9 cellular contexts compared by ENCODE assay signal in genomic region chr1:112905420-112906154, GRCh38. TPM values are rescaled to one million over a fixed set of nuclear protein-coding genes. Genes with fewer than 3 reads are reported as not detected.
DNase-seq lines count a peak whose midpoint lies in the region; ATAC-seq and TF ChIP-seq lines count a peak whose summit lies in the region.
"Had no signal": no experiment of that assay in that cellular context is flagged by ENCODE, and none has a peak within 500 bp of the region (broad histone marks: within the 10 kb centered on the region; RNA-seq: fewer than 3 reads in every experiment).

No MANE protein-coding gene starts in this region.

- no peak overlapping the region for H3K4me3 Mint-ChIP-seq in stimulated activated effector memory CD8-positive, alpha-beta T cell treated with anti-CD3 and anti-CD28 coated beads, Interleukin-12 subunit alpha, Interleukin-12 subunit beta, amount 100 ng/mL, for 72 hours

- H3K27me3 ChIP-seq in right cardiac atrium (ENCODE audit: control insufficient read depth, insufficient read depth) = no peaks in the 10 kb centered on the region
- H3K27me3 ChIP-seq: SJSA1 had no signal

- peak overlapping the region; percentile 6 for H3K27ac Mint-ChIP-seq in stimulated activated effector memory CD8-positive, alpha-beta T cell treated with anti-CD3 and anti-CD28 coated beads, Interleukin-12 subunit alpha, Interleukin-12 subunit beta, amount 100 ng/mL, for 72 hours

- H3K4me1 Mint-ChIP-seq in stimulated activated effector memory CD8-positive, alpha-beta T cell treated with anti-CD3 and anti-CD28 coated beads, Interleukin-12 subunit alpha, Interleukin-12 subunit beta, amount 100 ng/mL, for 72 hours = peaks cover 22% of the 10 kb centered on the region

- TF ChIP-seq CTCF in astrocyte of the cerebellum (IDR thresholded peaks at IDR 0.05; ENCODE audit: low read depth, low read length, missing control alignments) = no peak

- intact Hi-C loops in right cardiac atrium (cut with DNase I) = no loop called here

- H3K27ac ChIP-seq in right cardiac atrium (ENCODE audit: low read length) = peak overlapping the region; percentile 88

- H3K4me1 ChIP-seq in right cardiac atrium (ENCODE audit: control insufficient read depth, insufficient read depth, low read length) = peaks cover 12% of the 10 kb centered on the region

- H3K9me3 Mint-ChIP-seq in stimulated activated effector memory CD8-positive, alpha-beta T cell treated with anti-CD3 and anti-CD28 coated beads, Interleukin-12 subunit alpha, Interleukin-12 subunit beta, amount 100 ng/mL, for 72 hours = no peaks in the 10 kb centered on the region

- H3K36me3 Mint-ChIP-seq in stimulated activated effector memory CD8-positive, alpha-beta T cell treated with anti-CD3 and anti-CD28 coated beads, Interleukin-12 subunit alpha, Interleukin-12 subunit beta, amount 100 ng/mL, for 72 hours = peaks cover 1% of the 10 kb centered on the region

- no peaks in the 10 kb centered on the region for H3K9me3 ChIP-seq in right cardiac atrium (ENCODE audit: control insufficient read depth, low read length)
- H3K9me3 ChIP-seq: SJSA1 had no signal

- in situ Hi-C loops in astrocyte of the cerebellum (cut with HindIII; ENCODE audit: low sequenced_read_pairs) = no loop called here

- peak; percentile 10 for DNase-seq in activated CD4-positive, alpha-beta T cell treated with anti-CD3 and anti-CD28 coated beads for 48 hours
- no peak for DNase-seq in activated CD4-positive, alpha-beta T cell treated with anti-CD3 and anti-CD28 coated beads, Interleukin-2, amount 50 U/mL, for 4 hours
- DNase-seq in astrocyte of the cerebellum (ENCODE audit: low read depth) (peak; percentile 15), right cardiac atrium (peak in 1 of 3 donors; percentile 52), NCI-H2171 (lab: John Stamatoyannopoulos, UW) (no peak)
- peak in 1 of 2 donors; percentile 25 for DNase-seq in stimulated activated effector memory CD8-positive, alpha-beta T cell treated with anti-CD3 and anti-CD28 coated beads, Interleukin-12 subunit alpha, Interleukin-12 subunit beta, amount 100 ng/mL, for 72 hours (ENCODE audit: low spot score in 2 of 2)
- DNase-seq in activated CD4-positive, CD25-positive, alpha-beta regulatory T cell (lab: John Stamatoyannopoulos, UW) = no peak

- WGBS in right cardiac atrium = 32% methylated on average over 8 of the region's 8 CpGs

- peak; percentile 59 to 70 for ATAC-seq in right cardiac atrium
- ATAC-seq in stimulated activated effector memory CD8-positive, alpha-beta T cell treated with anti-CD3 and anti-CD28 coated beads, Interleukin-12 subunit alpha, Interleukin-12 subunit beta, amount 100 ng/mL, for 72 hours = peak; percentile 38
- no peak for ATAC-seq in HG03196 (IDR thresholded peaks at IDR 0.05; ENCODE audit: unreplicated experiment)

- no peak overlapping the region for H3K4me3 ChIP-seq in astrocyte of the cerebellum (ENCODE audit: low read depth, low read length)
- no peak overlapping the region for H3K4me3 ChIP-seq in right cardiac atrium (ENCODE audit: low read length)
- H3K4me3 ChIP-seq: SJSA1 had no signal

RNA-seq across cellular contexts. Expression of gene SLC16A1, which starts 50.4 kb away (rescaled TPM):
- 100 to 1,000 TPM in 1 of 4 donors, 10 to 100 TPM in 3; 62.7 to 123 (median 68.6) TPM for total RNA-seq in right cardiac atrium
- polyA plus RNA-seq in right cardiac atrium = 35.4 TPM

Comparison
In these comparisons a context has a peak if more than half of its experiments do, and no peak if none do; other contexts are left out.
1. DNase-seq: peak in activated CD4-positive, alpha-beta T cell treated with anti-CD3 and anti-CD28 coated beads for 48 hours (single experiment) and astrocyte of the cerebellum (single experiment); none in activated CD4-positive, alpha-beta T cell treated with anti-CD3 and anti-CD28 coated beads, Interleukin-2, amount 50 U/mL, for 4 hours (0 of 2), NCI-H2171 (single experiment) and activated CD4-positive, CD25-positive, alpha-beta regulatory T cell (0 of 4).